ENCODE assay signal across 28 cellular contexts in the genomic region with DNA sequence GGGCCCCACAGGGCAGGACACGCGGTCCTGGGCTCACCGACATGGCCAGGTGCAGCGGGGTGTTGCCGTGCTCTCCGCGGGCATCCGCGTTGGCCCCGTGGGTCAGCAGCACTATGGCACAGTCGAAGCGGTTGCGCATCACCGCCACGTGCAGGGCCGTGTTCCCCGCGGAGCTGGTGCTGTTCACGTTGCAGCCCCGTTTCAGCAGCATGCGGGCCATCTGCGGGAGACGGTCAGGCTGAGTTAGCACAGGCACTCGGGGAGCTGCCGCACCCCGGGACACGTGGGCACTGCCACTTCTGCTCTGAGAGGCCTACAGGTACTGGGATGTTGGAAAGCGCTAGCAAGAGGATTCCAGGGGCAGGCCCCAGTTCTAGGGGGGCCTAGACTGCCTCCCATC. TPM values are rescaled to one million over a fixed set of nuclear protein-coding genes. Genes with fewer than 3 reads are reported as not detected.
A peak's percentile ranks its signal among the peaks of the same experiment; 100 is the strongest.
DNase-seq lines count a peak whose midpoint lies in the region; FAIRE-seq and TF ChIP-seq lines count a peak whose summit lies in the region.
"Had no signal": no experiment of that assay in that cellular context is flagged by ENCODE, and none has a peak within 500 bp of the region (broad histone marks: within the 10 kb centered on the region; RNA-seq: fewer than 3 reads in every experiment).

No MANE protein-coding gene starts in this region.

- H3K9me3 ChIP-seq in kidney (ENCODE audit: control insufficient read depth in 1 of 2, low read length in 2 of 2) (no peaks in the 10 kb centered on the region), spleen (no peaks in the 10 kb centered on the region), PC-9 (ENCODE audit: insufficient read depth, low read depth) (no peaks in the 10 kb centered on the region)
- H3K9me3 ChIP-seq: BE2C had no signal

- peaks cover 29% of the 10 kb centered on the region for H3F3A ChIP-seq in PC-9 (ENCODE audit: insufficient read depth, low read depth)

- H4K20me1 ChIP-seq in PC-9 (ENCODE audit: insufficient read depth), result no peaks in the 10 kb centered on the region

- CTCF ChIA-PET in PC-9 (lab: Charles Lee), result no interaction called here

- no TSS peak for BruUV-seq in PC-9 (replicated peaks; lab: Mats Ljungman, UMichigan)

- no peak for FAIRE-seq in kidney (lab: Jason Lieb, UNC)
- FAIRE-seq: GM12891, GM19239 had no signal

- no peak for TF ChIP-seq CTCF in kidney (IDR thresholded peaks at IDR 0.05; ENCODE audit: borderline replicate concordance, extremely low read depth, insufficient read depth)
- TF ChIP-seq CTCF in spleen (IDR thresholded peaks at IDR 0.05 in 8 of 11, conservative IDR thresholded peaks at IDR 0.05 in 3 of 11), result no peak
- TF ChIP-seq CTCF in PC-9 (conservative IDR thresholded peaks at IDR 0.05), result no peak

- H3K4me3 ChIP-seq in H7 (ENCODE audit: insufficient read depth, low read depth, low read length) (no peak overlapping the region), kidney (ENCODE audit: low read length in 2 of 2) (no peak overlapping the region), spleen (no peak overlapping the region), PC-9 (no peak overlapping the region)

- no peaks in the 10 kb centered on the region for H3K79me2 ChIP-seq in PC-9 (ENCODE audit: low read depth)

- intact Hi-C loops in kidney (cut with DNase I) (no loop called here), spleen (cut with DNase I; ENCODE audit: low total_unique reads) (no loop called here), PC-9 (cut with micrococcal nuclease; ENCODE audit: unreplicated experiment) (no loop called here)

- no peak overlapping the region for H2AFZ ChIP-seq in PC-9

- H3K9ac ChIP-seq in kidney (ENCODE audit: low read length in 2 of 2), result no peak overlapping the region

- H3K27me3 ChIP-seq in H7 (ENCODE audit: control insufficient read depth, insufficient read depth, low read length) (no peaks in the 10 kb centered on the region), spleen (replicated peaks in 1 of 7) (no peaks in the 10 kb centered on the region), PC-9 (ENCODE audit: insufficient read depth, low read depth) (no peaks in the 10 kb centered on the region)
- H3K27me3 ChIP-seq: BE2C had no signal

- no peak overlapping the region for H3K4me2 ChIP-seq in PC-9

- DNase-seq in 8988T (peak; percentile 1), H7 (peak; percentile 45), kidney (peak; percentile 67), spleen (peak; percentile 62), retina (no peak), PC-9 (no peak), SKM-1 treated with dmso at 0.1 percent for 144 hours (lab: John Stamatoyannopoulos, UW; ENCODE audit: unreplicated experiment) (no peak)
- DNase-seq: ACHN; BE2C; CD8-positive, alpha-beta memory T cell; DMS 273 treated with DMSO at 0.1 percent for 48 hours; DMS79 treated with DMSO at 0.1 percent for 48 hours; GF-D8; Karpas-422; NCI-H1092; NCI-H1417 treated with DMSO at 0.1 percent for 48 hours; NCI-H1694 treated with DMSO at 0.1 percent for 48 hours; NCI-H2081; NCI-H2227 treated with DMSO at 0.1 percent for 48 hours; NCI-H526 treated with DMSO at 0.1 percent for 48 hours; RPMI8226; SHP77 treated with DMSO at 0.1 percent for 48 hours had no signal

- H3K27ac ChIP-seq in kidney (ENCODE audit: low read depth in 2 of 2, low read length in 2 of 2) (no peak overlapping the region), spleen (no peak overlapping the region), PC-9 (no peak overlapping the region)
- H3K27ac ChIP-seq: HL-60 had no signal

- POLR2A ChIA-PET in PC-9 (lab: Charles Lee; ENCODE audit: unreplicated experiment), result no interaction called here

- H3K36me3 ChIP-seq in H7 (replicated peaks; ENCODE audit: control insufficient read depth, insufficient read depth, low read length), result peaks cover 1% of the 10 kb centered on the region; the same call in 1 of the 2 replicates
- peaks cover 6 to 13% of the 10 kb centered on the region in 2 donors for H3K36me3 ChIP-seq in kidney (ENCODE audit: control insufficient read depth in 1 of 2, insufficient read depth in 2 of 2, low read length in 2 of 2)
- peaks cover 0 to 97% (median 34%) of the 10 kb centered on the region in 6 donors for H3K36me3 ChIP-seq in spleen
- H3K36me3 ChIP-seq in PC-9 (ENCODE audit: low read depth), result no peaks in the 10 kb centered on the region
- H3K36me3 ChIP-seq: BE2C had no signal

- 95 to 97% (median 96%) methylated on average over 18 to 28 of the region's 28 CpGs for WGBS in spleen, 5 donors

- H3K4me1 ChIP-seq in kidney (ENCODE audit: control insufficient read depth in 1 of 2, insufficient read depth in 1 of 2, low read depth in 1 of 2, low read length in 2 of 2) (no peaks in the 10 kb centered on the region), spleen (peaks cover 0 to 12% (median 0%) of the 10 kb centered on the region in 6 donors), PC-9 (replicated peaks; ENCODE audit: insufficient read depth) (peaks cover 20% of the 10 kb centered on the region)

- TF ChIP-seq POLR2A in spleen (IDR thresholded peaks at IDR 0.05), result no peak

- no peaks in the 10 kb centered on the region for H3K9me2 ChIP-seq in PC-9 (ENCODE audit: insufficient read depth)

RNA-seq across cellular contexts. Expression of a gene that starts 22.3 kb away (rescaled TPM):
- 1.0 and 2.7 TPM in 2 replicates for total RNA-seq in H7 (2014; rRNA removed; shearing (Covaris generic))
- total RNA-seq in kidney (9.7 TPM), spleen (1 to 10 TPM in 3 of 7 donors, under 1 TPM in 4; 0.37 to 3.0 (median 0.92) TPM), PC-9 (2021) (7.1 and 9.7 TPM in 2 replicates)
- polyA plus RNA-seq in kidney (ENCODE audit: insufficient read depth, low read depth, low replicate concordance) (27.8 TPM), spleen (1 to 10 TPM in 1 of 3 donors, under 1 TPM in 2; 0.77 to 1.9 (median 0.90) TPM)
- total RNA-seq: H4, NCI-H460 had no signal
- polyA plus RNA-seq: CD14-positive monocyte; CD8-positive, alpha-beta memory T cell had no signal

RNA-seq across cellular contexts. Expression of a gene that starts 48.8 kb away (rescaled TPM):
- not detected in 2 replicates for total RNA-seq in H7 (2014; rRNA removed; shearing (Covaris generic))
- total RNA-seq in kidney, result 0.31 TPM
- 0.92 TPM for polyA plus RNA-seq in kidney (ENCODE audit: insufficient read depth, low read depth, low replicate concordance)
- under 1 TPM in 3 of 7 donors, not detected in 4; 0.30 to 0.77 (median 0.60) TPM for total RNA-seq in spleen
- 1 to 10 TPM in 1 of 3 donors, under 1 TPM in 2; 0.22 to 1.2 (median 0.97) TPM for polyA plus RNA-seq in spleen
- not detected in 2 replicates for total RNA-seq in PC-9 (2021)
- total RNA-seq: H4, NCI-H460 had no signal
- polyA plus RNA-seq: CD14-positive monocyte; CD8-positive, alpha-beta memory T cell had no signal

RNA-seq across cellular contexts. Expression of a gene that starts 48.8 kb away (rescaled TPM):
- 23.4 and 49.6 TPM in 2 replicates for total RNA-seq in H7 (2014; rRNA removed; shearing (Covaris generic))
- total RNA-seq in kidney, result 61.6 TPM
- 26.6 TPM for polyA plus RNA-seq in kidney (ENCODE audit: insufficient read depth, low read depth, low replicate concordance)
- total RNA-seq in spleen, result 10 to 100 TPM; 33.8 to 60.9 (median 56.4) TPM
- polyA plus RNA-seq in spleen, result 10 to 100 TPM; 18.1 to 39.6 (median 27.0) TPM
- 39.8 and 45.6 TPM in 2 replicates for total RNA-seq in PC-9 (2021)

Comparison
In these comparisons a context has a peak if more than half of its experiments do, and no peak if none do; other contexts are left out.
1. DNase-seq: peak in 8988T (single experiment), H7 (single experiment), kidney (single experiment) and spleen (single experiment); none in retina (single experiment), PC-9 (0 of 2) and SKM-1 treated with dmso at 0.1 percent for 144 hours (single experiment).